8 cellular contexts compared by ENCODE assay signal in the genomic region with DNA sequence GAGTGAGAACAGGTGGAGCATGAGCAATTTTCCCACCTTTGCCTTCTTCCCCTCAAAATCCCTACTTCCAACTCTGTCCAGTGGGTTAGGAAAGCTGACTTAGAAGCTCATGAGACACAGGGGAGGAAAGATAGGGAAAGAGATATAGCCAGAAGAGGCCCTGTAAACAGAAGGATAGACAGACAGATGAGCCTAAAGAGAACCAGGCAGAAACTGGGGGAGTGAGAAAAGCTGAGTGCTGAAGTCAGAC. TPM values are rescaled to one million over a fixed set of nuclear protein-coding genes. Genes with fewer than 3 reads are reported as not detected.
DNase-seq lines count a peak whose midpoint lies in the region; ATAC-seq and TF ChIP-seq lines count a peak whose summit lies in the region.
"Had no signal": no experiment of that assay in that cellular context is flagged by ENCODE, and none has a peak within 500 bp of the region (broad histone marks: within the 10 kb centered on the region; RNA-seq: fewer than 3 reads in every experiment).

No MANE protein-coding gene starts in this region.

- no peak for TF ChIP-seq CTCF in Peyer's patch (IDR thresholded peaks at IDR 0.05)
- TF ChIP-seq CTCF in gastroesophageal sphincter (IDR thresholded peaks at IDR 0.05), result no peak
- no peak for TF ChIP-seq CTCF in stomach (IDR thresholded peaks at IDR 0.05)
- no peak for TF ChIP-seq CTCF in BE2C (IDR thresholded peaks at IDR 0.05; ENCODE audit: low read depth, low read length)
- TF ChIP-seq CTCF in testis (IDR thresholded peaks at IDR 0.05), result no peak

- H3K27ac ChIP-seq in Peyer's patch (peak overlapping the region in 3 of 4 donors; percentile 22 to 57 (median 37)), gastroesophageal sphincter (peak overlapping the region in 3 of 4 donors; percentile 84 to 91 (median 90)), stomach (peak overlapping the region; percentile 36 to 88 (median 78)), testis (no peak overlapping the region)

- peaks cover 0 to 5% (median 0%) of the 10 kb centered on the region in 4 donors for H3K9me3 ChIP-seq in Peyer's patch
- no peaks in the 10 kb centered on the region for H3K9me3 ChIP-seq in gastroesophageal sphincter
- H3K9me3 ChIP-seq in stomach, result no peaks in the 10 kb centered on the region
- no peaks in the 10 kb centered on the region for H3K9me3 ChIP-seq in BE2C
- H3K9me3 ChIP-seq in testis, result no peaks in the 10 kb centered on the region

- no peak for TF ChIP-seq POLR2A in Peyer's patch (IDR thresholded peaks at IDR 0.05)
- TF ChIP-seq POLR2A in gastroesophageal sphincter (IDR thresholded peaks at IDR 0.05), result no peak
- TF ChIP-seq POLR2A in stomach (IDR thresholded peaks at IDR 0.05), result no peak
- TF ChIP-seq POLR2A in testis (IDR thresholded peaks at IDR 0.05), result no peak

- no peak for ATAC-seq in gastroesophageal sphincter
- ATAC-seq: activated CD8-positive, alpha-beta T cell treated with anti-CD3 and anti-CD28 coated beads for 36 hours had no signal

- no peak overlapping the region for H3K4me3 ChIP-seq in Peyer's patch
- H3K4me3 ChIP-seq in gastroesophageal sphincter, result no peak overlapping the region
- no peak overlapping the region for H3K4me3 ChIP-seq in stomach
- no peak overlapping the region for H3K4me3 ChIP-seq in BE2C (ENCODE audit: low read depth, low read length)
- H3K4me3 ChIP-seq in testis, result no peak overlapping the region

- DNase-seq in Peyer's patch (no peak), stomach (no peak), DMS153 (lab: John Stamatoyannopoulos, UW) (no peak), BE2C (no peak), testis (no peak)
- DNase-seq: activated CD8-positive, alpha-beta T cell treated with anti-CD3 and anti-CD28 coated beads for 36 hours; cortex of kidney had no signal

- TF ChIP-seq EP300 in gastroesophageal sphincter (IDR thresholded peaks at IDR 0.05) (no peak), stomach (IDR thresholded peaks at IDR 0.05) (no peak)

- peaks cover 0 to 53% (median 21%) of the 10 kb centered on the region in 4 donors for H3K4me1 ChIP-seq in Peyer's patch
- peaks cover 0 to 58% (median 36%) of the 10 kb centered on the region in 3 donors for H3K4me1 ChIP-seq in gastroesophageal sphincter
- H3K4me1 ChIP-seq in stomach, result peaks cover 42 to 67% (median 62%) of the 10 kb centered on the region in 4 donors
- H3K4me1 ChIP-seq in BE2C, result peaks cover 16% of the 10 kb centered on the region
- H3K4me1 ChIP-seq in testis, result peaks cover 14% of the 10 kb centered on the region

- H3K27me3 ChIP-seq in Peyer's patch (no peaks in the 10 kb centered on the region), gastroesophageal sphincter (peaks cover 15% of the 10 kb centered on the region), stomach (peaks cover 0 to 23% (median 14%) of the 10 kb centered on the region in 3 donors), BE2C (peaks cover 16% of the 10 kb centered on the region), testis (no peaks in the 10 kb centered on the region)

- intact Hi-C loops in stomach (cut with DNase I; ENCODE audit: low total_unique reads), result no loop called here
- intact Hi-C loops in testis (cut with DNase I; ENCODE audit: low total_unique reads), result no loop called here

- H3K36me3 ChIP-seq in Peyer's patch (no peaks in the 10 kb centered on the region), gastroesophageal sphincter (peaks cover 0 to 14% of the 10 kb centered on the region in 2 donors), stomach (peaks cover 0 to 20% (median 8%) of the 10 kb centered on the region in 4 donors), BE2C (no peaks in the 10 kb centered on the region), testis (ENCODE audit: low read depth, missing control alignments) (no peaks in the 10 kb centered on the region)

RNA-seq across cellular contexts. Expression of a gene that starts 5.0 kb away (rescaled TPM):
- total RNA-seq in Peyer's patch (1 to 10 TPM in 3 of 4 donors, under 1 TPM in 1; 0.70 to 3.3 (median 2.4) TPM), gastroesophageal sphincter (10 to 100 TPM in 3 of 4 donors, 1 to 10 TPM in 1; 8.8 to 27.0 (median 17.8) TPM), stomach (10 to 100 TPM in 3 of 5 donors, 1 to 10 TPM in 1, not detected in 1; 3.1 to 13.3 (median 10.7) TPM), testis (10 to 100 TPM; 11.3 to 11.9 TPM)
- polyA plus RNA-seq in stomach (1 to 10 TPM; 1.5 to 6.9 (median 6.6) TPM), testis (ENCODE audit: insufficient read depth, low read depth, low replicate concordance) (12.8 TPM)
- 1.7 TPM for polyA plus RNA-seq in BE2C (2012; ENCODE audit: insufficient read depth, insufficient read length, low read depth)

RNA-seq across cellular contexts. Expression of a gene that starts 20.5 kb away (rescaled TPM):
- total RNA-seq in Peyer's patch (100 to 1,000 TPM in 1 of 4 donors, 10 to 100 TPM in 3; 73.4 to 105 (median 83.5) TPM), gastroesophageal sphincter (10 to 100 TPM; 31.2 to 47.6 (median 43.1) TPM), stomach (100 to 1,000 TPM in 1 of 5 donors, 10 to 100 TPM in 4; 38.5 to 121 (median 76.8) TPM), testis (10 to 100 TPM; 26.4 to 30.5 TPM)
- polyA plus RNA-seq in stomach (10 to 100 TPM; 28.1 to 38.8 (median 37.0) TPM), testis (ENCODE audit: insufficient read depth, low read depth, low replicate concordance) (22.4 TPM)
- 7.0 TPM for polyA plus RNA-seq in BE2C (2012; ENCODE audit: insufficient read depth, insufficient read length, low read depth)

RNA-seq across cellular contexts. Expression of a gene that starts 32.6 kb away (rescaled TPM):
- total RNA-seq in Peyer's patch, result 10 to 100 TPM; 11.0 to 34.4 (median 19.8) TPM
- 10 to 100 TPM in 3 of 4 donors, 1 to 10 TPM in 1; 8.4 to 16.0 (median 13.2) TPM for total RNA-seq in gastroesophageal sphincter
- 10 to 100 TPM in 3 of 5 donors, 1 to 10 TPM in 1, not detected in 1; 5.0 to 29.1 (median 20.6) TPM for total RNA-seq in stomach
- polyA plus RNA-seq in stomach, result 1 to 10 TPM; 6.8 to 8.6 (median 7.2) TPM
- polyA plus RNA-seq in BE2C (2012; ENCODE audit: insufficient read depth, insufficient read length, low read depth), result 13.4 TPM
- total RNA-seq in testis, result 10 to 100 TPM; 12.5 to 17.5 TPM
- 4.5 TPM for polyA plus RNA-seq in testis (ENCODE audit: insufficient read depth, low read depth, low replicate concordance)

RNA-seq across cellular contexts. Expression of a gene that starts 48.2 kb away (rescaled TPM):
- total RNA-seq in Peyer's patch (10 to 100 TPM; 20.5 to 41.3 (median 26.6) TPM), gastroesophageal sphincter (10 to 100 TPM; 39.7 to 49.2 (median 43.2) TPM), stomach (10 to 100 TPM; 20.9 to 48.8 (median 36.2) TPM), testis (10 to 100 TPM; 62.4 to 76.8 TPM)
- polyA plus RNA-seq in stomach (10 to 100 TPM; 32.1 to 39.6 (median 38.0) TPM), testis (ENCODE audit: insufficient read depth, low read depth, low replicate concordance) (73.9 TPM)
- 449 TPM for polyA plus RNA-seq in BE2C (2012; ENCODE audit: insufficient read depth, insufficient read length, low read depth)

RNA-seq across cellular contexts. Expression of a gene that starts 57.3 kb away (rescaled TPM):
- total RNA-seq in Peyer's patch, result 100 to 1,000 TPM in 1 of 4 donors, 10 to 100 TPM in 3; 49.6 to 116 (median 68.8) TPM
- total RNA-seq in gastroesophageal sphincter, result 100 to 1,000 TPM; 125 to 182 (median 133) TPM
- 100 to 1,000 TPM in 1 of 5 donors, 10 to 100 TPM in 4; 34.4 to 139 (median 54.6) TPM for total RNA-seq in stomach
- polyA plus RNA-seq in stomach, result 100 to 1,000 TPM in 1 of 3 donors, 10 to 100 TPM in 2; 96.4 to 147 (median 98.6) TPM
- 636 TPM for polyA plus RNA-seq in BE2C (2012; ENCODE audit: insufficient read depth, insufficient read length, low read depth)
- 100 to 1,000 TPM in 1 of 2 donors, 10 to 100 TPM in 1; 97.2 to 123 TPM for total RNA-seq in testis
- 145 TPM for polyA plus RNA-seq in testis (ENCODE audit: insufficient read depth, low read depth, low replicate concordance)

Comparison
In these comparisons a context has a peak if more than half of its experiments do, and no peak if none do; other contexts are left out.
1. H3K27ac ChIP-seq: peak in Peyer's patch (3 of 4), gastroesophageal sphincter (3 of 4) and stomach (5 of 5); none in testis (0 of 2).